Comparison of ENCODE assay signal across 7 cellular contexts in the genomic region with DNA sequence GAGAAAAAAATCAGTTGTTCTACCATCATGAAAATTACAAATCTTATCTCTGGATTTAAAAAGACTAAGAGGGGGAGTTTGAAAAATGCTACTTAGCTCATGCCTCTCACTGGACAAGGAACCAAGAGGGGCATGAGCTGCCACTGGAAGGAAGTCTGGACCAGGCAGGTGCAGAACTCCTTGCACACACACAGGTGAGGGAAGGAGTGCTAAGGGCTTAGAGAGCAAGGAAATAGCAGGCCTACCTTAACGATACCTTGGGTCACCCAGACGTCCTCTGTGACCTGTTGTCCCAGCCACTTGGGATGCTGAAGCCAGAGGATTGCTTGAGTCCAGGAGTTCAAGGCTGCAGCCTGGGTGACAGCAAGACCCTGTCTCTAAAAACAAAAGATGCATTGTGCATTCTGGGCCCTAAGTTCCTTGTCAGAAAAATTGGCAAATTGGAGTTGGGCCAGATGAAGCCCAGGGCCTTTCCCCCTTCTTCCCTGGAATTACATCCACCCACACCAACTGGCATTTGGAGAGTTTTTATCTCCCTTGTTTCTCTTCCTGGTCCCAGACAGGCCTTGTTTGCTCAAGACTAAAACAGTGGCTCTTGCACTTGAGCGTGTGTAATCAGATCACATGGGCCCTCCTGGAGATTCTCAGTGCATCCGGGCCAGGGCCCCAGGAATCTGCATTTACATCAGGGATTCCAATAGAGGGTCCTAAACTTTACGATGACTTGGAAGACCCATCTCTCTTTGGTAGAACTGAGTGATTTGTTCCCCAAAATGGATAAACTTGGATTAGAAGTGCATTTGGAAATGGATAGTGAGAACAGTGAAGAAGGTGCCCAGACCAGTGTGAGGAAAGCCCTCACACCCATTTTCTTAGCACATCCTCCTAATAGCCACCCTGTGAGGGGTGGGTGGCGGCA. TPM values are rescaled to one million over a fixed set of nuclear protein-coding genes. Genes with fewer than 3 reads are reported as not detected.
DNase-seq lines count a peak whose midpoint lies in the region; TF ChIP-seq lines count a peak whose summit lies in the region.

No MANE protein-coding gene starts in this region.

- H3K4me3 ChIP-seq in GM12865 (ENCODE audit: low read depth, low read length): peak overlapping the region; percentile 93
- peak overlapping the region; percentile 77 for H3K4me3 ChIP-seq in choroid plexus epithelial cell (ENCODE audit: low read depth, low read length)

- TF ChIP-seq CTCF in GM12865 (IDR thresholded peaks at IDR 0.05; ENCODE audit: insufficient read depth, low read depth, low read length, missing control alignments) (no peak), choroid plexus epithelial cell (conservative IDR thresholded peaks at IDR 0.05; ENCODE audit: low read depth, low read length) (no peak)

- peak; percentile 30 for DNase-seq in GM12865 (ENCODE audit: low read depth)
- peak; percentile 78 for DNase-seq in NCI-H69 (lab: John Stamatoyannopoulos, UW)
- peak; percentile 94 for DNase-seq in choroid plexus epithelial cell (ENCODE audit: low read depth)
- peak; percentile 57 for DNase-seq in myocyte (ENCODE audit: low read depth)
- no peak for DNase-seq in HT-29 (ENCODE audit: low spot score)
- no peak for DNase-seq in SHP77 treated with DMSO at 0.1 percent for 48 hours (lab: John Stamatoyannopoulos, UW)
- DNase-seq in GM19238 (ENCODE audit: insufficient read length, low spot score): no peak

RNA-seq across cellular contexts. Expression of gene DDIT4, which starts 3.0 kb away (rescaled TPM):
- 97.0 and 97.3 TPM in 2 replicates for total RNA-seq in myocyte
- 242 TPM for polyA plus RNA-seq in myocyte (2012)
- 88.4 and 107 TPM in 2 replicates for total RNA-seq in HT-29 (2014; rRNA removed; shearing (Covaris generic))

Comparison
In these comparisons a context has a peak if more than half of its experiments do, and no peak if none do; other contexts are left out.
1. DNase-seq: peak in GM12865 (single experiment), NCI-H69 (single experiment), choroid plexus epithelial cell (single experiment) and myocyte (single experiment); none in HT-29 (single experiment), SHP77 treated with DMSO at 0.1 percent for 48 hours (single experiment) and GM19238 (single experiment).